Comparison of ENCODE assay signal across 12 cellular contexts in the genomic region with DNA sequence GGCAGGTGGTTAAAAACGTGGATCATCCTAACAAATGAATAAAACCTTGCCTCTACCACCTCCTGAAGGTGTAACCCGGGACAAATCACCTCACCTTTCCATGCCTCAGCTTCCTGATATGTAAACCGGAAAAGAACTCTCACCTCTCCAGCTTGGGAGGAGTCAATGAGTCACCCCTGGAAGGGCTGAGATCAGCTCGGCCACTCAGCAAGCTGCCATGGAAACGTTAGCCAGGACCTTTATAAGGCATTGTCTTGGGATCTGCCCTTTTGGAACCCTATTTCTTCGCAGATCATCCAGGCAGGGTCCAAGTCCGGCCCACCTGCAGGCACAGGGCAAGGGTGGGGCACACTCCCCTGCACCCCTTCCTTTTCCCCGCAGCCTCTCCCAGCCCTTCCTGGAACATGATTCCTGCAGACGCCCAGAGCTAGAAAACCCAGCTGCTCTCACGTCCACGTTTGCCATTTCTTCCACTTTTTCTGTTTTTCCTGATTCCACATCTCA.
DNase-seq lines count a peak whose midpoint lies in the region; ATAC-seq, FAIRE-seq and TF ChIP-seq lines count a peak whose summit lies in the region.
"Had no signal": no experiment of that assay in that cellular context is flagged by ENCODE, and none has a peak within 500 bp of the region (broad histone marks: within the 10 kb centered on the region; RNA-seq: fewer than 3 reads in every experiment).

No MANE protein-coding gene starts in this region.

- no peaks in the 10 kb centered on the region for H3F3A ChIP-seq in Loucy (ENCODE audit: low read depth)

- no peak for TF ChIP-seq EP300 in K562 (IDR thresholded peaks at IDR 0.05; ENCODE audit: low read length)

- TF ChIP-seq CTCF in Loucy (conservative IDR thresholded peaks at IDR 0.05; ENCODE audit: low read length) (no peak), K562 (IDR thresholded peaks at IDR 0.05 in 2 of 3, conservative IDR thresholded peaks at IDR 0.05 in 1 of 3; ENCODE audit: insufficient read depth in 2 of 3, low read depth in 1 of 3, low read length in 3 of 3) (no peak)

- peak; percentile 68 for ATAC-seq in K562
- no peak for ATAC-seq in HG03196 (IDR thresholded peaks at IDR 0.05; ENCODE audit: unreplicated experiment)
- ATAC-seq in HG03354 (IDR thresholded peaks at IDR 0.05; ENCODE audit: poor library complexity, severe bottlenecking, unreplicated experiment): no peak
- ATAC-seq in stimulated activated effector memory CD8-positive, alpha-beta T cell treated with anti-CD3 and anti-CD28 coated beads, Interleukin-12 subunit alpha, Interleukin-12 subunit beta, amount 100 ng/mL, for 72 hours: no peak

- peaks cover 6% of the 10 kb centered on the region; the same call in 1 of the 2 replicates for H3K9me3 ChIP-seq in Loucy (ENCODE audit: insufficient read depth, low read depth, low read length)
- H3K9me3 ChIP-seq in K562 (replicated peaks; ENCODE audit: control insufficient read depth, insufficient read depth, low read depth, low read length): no peaks in the 10 kb centered on the region; the same call in 1 of the 2 replicates

- H3K27ac ChIP-seq in K562 (ENCODE audit: extremely low read depth, low read depth, low read length): no peak overlapping the region

- H3K4me2 ChIP-seq in Loucy (ENCODE audit: low read depth, low read length, poor library complexity, severe bottlenecking): peak overlapping the region; percentile 78
- H3K4me2 ChIP-seq in K562 (ENCODE audit: insufficient read depth, low read length): peak overlapping the region; percentile 45

- H3K27me3 Mint-ChIP-seq in activated CD4-positive, alpha-beta T cell treated with anti-CD3 and anti-CD28 coated beads, Interleukin-2, amount 10 ng/mL, durations not matched to agents 7 days and 5 days: peaks cover 20% of the 10 kb centered on the region

- intact Hi-C loops in K562 (cut with micrococcal nuclease): no loop called here

- in situ Hi-C loops in K562 (cut with MboI): no loop called here

- peaks cover 5% of the 10 kb centered on the region for H3K9me3 Mint-ChIP-seq in activated CD4-positive, alpha-beta T cell treated with anti-CD3 and anti-CD28 coated beads, Interleukin-2, amount 10 ng/mL, durations not matched to agents 7 days and 5 days
- H3K9me3 Mint-ChIP-seq in stimulated activated effector memory CD8-positive, alpha-beta T cell treated with anti-CD3 and anti-CD28 coated beads, Interleukin-12 subunit alpha, Interleukin-12 subunit beta, amount 100 ng/mL, for 72 hours: no peaks in the 10 kb centered on the region

- peak; percentile 75 for FAIRE-seq in K562 (lab: Jason Lieb, UNC)
- FAIRE-seq: colon had no signal

- CTCF ChIA-PET in K562 (lab: Yijun Ruan, JAX; ENCODE audit: low intra/inter-chr PET ratio): no interaction called here
- CTCF ChIA-PET in activated CD4-positive, alpha-beta T cell treated with anti-CD3 and anti-CD28 coated beads, Interleukin-2, amount 10 ng/mL, durations not matched to agents 7 days and 5 days (lab: Charles Lee): no interaction called here

- no peak overlapping the region for H3K27ac Mint-ChIP-seq in activated CD4-positive, alpha-beta T cell treated with anti-CD3 and anti-CD28 coated beads, Interleukin-2, amount 10 ng/mL, durations not matched to agents 7 days and 5 days
- no peak overlapping the region for H3K27ac Mint-ChIP-seq in stimulated activated effector memory CD8-positive, alpha-beta T cell treated with anti-CD3 and anti-CD28 coated beads, Interleukin-12 subunit alpha, Interleukin-12 subunit beta, amount 100 ng/mL, for 72 hours
- H3K27ac Mint-ChIP-seq: nephron had no signal

- H3K4me3 Mint-ChIP-seq in activated CD4-positive, alpha-beta T cell treated with anti-CD3 and anti-CD28 coated beads, Interleukin-2, amount 10 ng/mL, durations not matched to agents 7 days and 5 days: no peak overlapping the region
- H3K4me3 Mint-ChIP-seq in stimulated activated effector memory CD8-positive, alpha-beta T cell treated with anti-CD3 and anti-CD28 coated beads, Interleukin-12 subunit alpha, Interleukin-12 subunit beta, amount 100 ng/mL, for 72 hours: no peak overlapping the region
- H3K4me3 Mint-ChIP-seq: nephron had no signal

- H3K36me3 ChIP-seq in Loucy (ENCODE audit: insufficient read depth, low read length) (no peaks in the 10 kb centered on the region), K562 (ENCODE audit: control insufficient read depth, insufficient read depth, low read length) (no peaks in the 10 kb centered on the region)

- no peak overlapping the region for H3K9ac ChIP-seq in Loucy (ENCODE audit: low read depth, low read length, poor library complexity, severe bottlenecking)
- no peak overlapping the region for H3K9ac ChIP-seq in K562 (ENCODE audit: insufficient read depth in 1 of 2, low read depth in 2 of 2, low read length in 2 of 2)

- POLR2A ChIA-PET in K562 (lab: Yijun Ruan, JAX): interaction anchor here (1.0 to 1.1 kb wide), 2 partner anchors 11 to 32 kb away, joined by 3 to 6 read pairs; no protein-coding TSS in a partner anchor
- POLR2A ChIA-PET in activated CD4-positive, alpha-beta T cell treated with anti-CD3 and anti-CD28 coated beads, Interleukin-2, amount 10 ng/mL, durations not matched to agents 7 days and 5 days (lab: Charles Lee): no interaction called here

- no TSS peak for BruUV-seq in K562 (replicated peaks; lab: Mats Ljungman, UMichigan)

- H3K4me1 ChIP-seq in Loucy (ENCODE audit: insufficient read depth, low read length, poor library complexity, severe bottlenecking): peaks cover 12% of the 10 kb centered on the region
- peaks cover 7 to 13% of the 10 kb centered on the region in 2 experiments; a peak in 3 of 5 replicates for H3K4me1 ChIP-seq in K562 (replicated peaks in 1 of 2; ENCODE audit: control insufficient read depth in 2 of 2, insufficient read depth in 2 of 2, low read length in 2 of 2)

- TF ChIP-seq POLR2A in K562 (conservative IDR thresholded peaks at IDR 0.05): no peak

- no peaks in the 10 kb centered on the region for H3K9me1 ChIP-seq in K562 (ENCODE audit: control insufficient read depth, insufficient read depth, low read length)

- H3K27me3 ChIP-seq in Loucy (ENCODE audit: insufficient read depth, low read length, poor library complexity, severe bottlenecking): no peaks in the 10 kb centered on the region
- H3K27me3 ChIP-seq in K562 (ENCODE audit: control insufficient read depth in 2 of 2, insufficient read depth in 2 of 2, low read length in 2 of 2): peaks cover 5 to 54% of the 10 kb centered on the region in 2 experiments; a peak in 4 of 5 replicates

- H3K79me2 ChIP-seq in Loucy (ENCODE audit: insufficient read depth, low read length): no peaks in the 10 kb centered on the region
- H3K79me2 ChIP-seq in K562 (ENCODE audit: control insufficient read depth, insufficient read depth, low read length): no peaks in the 10 kb centered on the region

- H4K20me1 ChIP-seq in Loucy (ENCODE audit: insufficient read depth, low read length, poor library complexity, severe bottlenecking) (no peaks in the 10 kb centered on the region), K562 (replicated peaks; ENCODE audit: control insufficient read depth, insufficient read depth, low read length) (no peaks in the 10 kb centered on the region)

- H3K36me3 Mint-ChIP-seq in activated CD4-positive, alpha-beta T cell treated with anti-CD3 and anti-CD28 coated beads, Interleukin-2, amount 10 ng/mL, durations not matched to agents 7 days and 5 days (ENCODE audit: low read depth): no peaks in the 10 kb centered on the region
- H3K36me3 Mint-ChIP-seq in stimulated activated effector memory CD8-positive, alpha-beta T cell treated with anti-CD3 and anti-CD28 coated beads, Interleukin-12 subunit alpha, Interleukin-12 subunit beta, amount 100 ng/mL, for 72 hours: no peaks in the 10 kb centered on the region

- H3K4me3 ChIP-seq in Loucy (ENCODE audit: low read length, poor library complexity, severe bottlenecking) (peak overlapping the region; percentile 65), K562 (no peak overlapping the region)

- no peaks in the 10 kb centered on the region for H3K9me2 ChIP-seq in Loucy (replicated peaks; ENCODE audit: low read depth, low read length)

- H2AFZ ChIP-seq in Loucy (ENCODE audit: low read length): peak overlapping the region; percentile 97; the same call in 1 of the 2 replicates
- 0 out of 2 replicates have a peak overlapping the region, but pooled peaks have one; percentile 5 for H2AFZ ChIP-seq in K562 (ENCODE audit: low read depth, low read length)

- 0% methylated on average over 11 of the region's 11 CpGs for WGBS in K562 (ENCODE audit: insufficient coverage, low coverage, missing lambda C conversion rate)

- DNase-seq in CD1c-positive myeloid dendritic cell (ENCODE audit: extremely low spot score) (peak; percentile 44), K562 (ENCODE audit: extremely low read depth in 1 of 4, low spot score in 3 of 4) (peak in 2 of 4 experiments; percentile 26 to 35), medulla oblongata (ENCODE audit: extremely low spot score) (peak; percentile 12)
- DNase-seq in activated CD4-positive, alpha-beta T cell treated with anti-CD3 and anti-CD28 coated beads, Interleukin-2, amount 10 ng/mL, durations not matched to agents 7 days and 5 days: no peak
- no peak for DNase-seq in stimulated activated effector memory CD8-positive, alpha-beta T cell treated with anti-CD3 and anti-CD28 coated beads, Interleukin-12 subunit alpha, Interleukin-12 subunit beta, amount 100 ng/mL, for 72 hours (ENCODE audit: low spot score in 2 of 2)
- DNase-seq: activated CD4-positive, alpha-beta T cell treated with anti-CD3 and anti-CD28 coated beads for 48 hours; NCI-H1105 had no signal

- TF ChIP-seq RAD21 in K562 (CRISPR knock-in tag; conservative IDR thresholded peaks at IDR 0.05 in 1 of 2, IDR thresholded peaks at IDR 0.05 in 1 of 2): no peak

- peaks cover 4% of the 10 kb centered on the region for H3K4me1 Mint-ChIP-seq in activated CD4-positive, alpha-beta T cell treated with anti-CD3 and anti-CD28 coated beads, Interleukin-2, amount 10 ng/mL, durations not matched to agents 7 days and 5 days
- H3K4me1 Mint-ChIP-seq in stimulated activated effector memory CD8-positive, alpha-beta T cell treated with anti-CD3 and anti-CD28 coated beads, Interleukin-12 subunit alpha, Interleukin-12 subunit beta, amount 100 ng/mL, for 72 hours: peaks cover 14% of the 10 kb centered on the region
- H3K4me1 Mint-ChIP-seq: nephron had no signal

TF ChIP-seq in K562, 482 proteins besides CTCF, POLR2A, EP300 and RAD21 (continues in another document):
- TF ChIP-seq, protein P1, sequence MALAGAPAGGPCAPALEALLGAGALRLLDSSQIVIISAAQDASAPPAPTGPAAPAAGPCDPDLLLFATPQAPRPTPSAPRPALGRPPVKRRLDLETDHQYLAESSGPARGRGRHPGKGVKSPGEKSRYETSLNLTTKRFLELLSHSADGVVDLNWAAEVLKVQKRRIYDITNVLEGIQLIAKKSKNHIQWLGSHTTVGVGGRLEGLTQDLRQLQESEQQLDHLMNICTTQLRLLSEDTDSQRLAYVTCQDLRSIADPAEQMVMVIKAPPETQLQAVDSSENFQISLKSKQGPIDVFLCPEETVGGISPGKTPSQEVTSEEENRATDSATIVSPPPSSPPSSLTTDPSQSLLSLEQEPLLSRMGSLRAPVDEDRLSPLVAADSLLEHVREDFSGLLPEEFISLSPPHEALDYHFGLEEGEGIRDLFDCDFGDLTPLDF (CRISPR knock-in tag; IDR thresholded peaks at IDR 0.05): no peak
- TF ChIP-seq EHMT2 (IDR thresholded peaks at IDR 0.05): no peak

Comparison
In these comparisons a context has a peak if more than half of its experiments do, and no peak if none do; other contexts are left out.
1. DNase-seq: peak in CD1c-positive myeloid dendritic cell (single experiment) and medulla oblongata (single experiment); none in activated CD4-positive, alpha-beta T cell treated with anti-CD3 and anti-CD28 coated beads, Interleukin-2, amount 10 ng/mL, durations not matched to agents 7 days and 5 days (single experiment) and stimulated activated effector memory CD8-positive, alpha-beta T cell treated with anti-CD3 and anti-CD28 coated beads, Interleukin-12 subunit alpha, Interleukin-12 subunit beta, amount 100 ng/mL, for 72 hours (0 of 2).